ENCODE assay signal across 1 cellular context in genomic region chr10:109838592-109839244, GRCh38.
TF ChIP-seq lines count a peak whose summit lies in the region.

No MANE protein-coding gene starts in this region.

TF ChIP-seq in SK-N-SH, 30 proteins besides CTCF, POLR2A, EP300 and RAD21:
- TF ChIP-seq, protein P1, sequence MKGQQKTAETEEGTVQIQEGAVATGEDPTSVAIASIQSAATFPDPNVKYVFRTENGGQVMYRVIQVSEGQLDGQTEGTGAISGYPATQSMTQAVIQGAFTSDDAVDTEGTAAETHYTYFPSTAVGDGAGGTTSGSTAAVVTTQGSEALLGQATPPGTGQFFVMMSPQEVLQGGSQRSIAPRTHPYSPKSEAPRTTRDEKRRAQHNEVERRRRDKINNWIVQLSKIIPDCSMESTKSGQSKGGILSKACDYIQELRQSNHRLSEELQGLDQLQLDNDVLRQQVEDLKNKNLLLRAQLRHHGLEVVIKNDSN (IDR thresholded peaks at IDR 0.05; ENCODE audit: borderline replicate concordance, low read depth) = no peak
- TF ChIP-seq RCOR1 (IDR thresholded peaks at IDR 0.05; ENCODE audit: low read length) (no peak), FOSL2 (IDR thresholded peaks at IDR 0.05; ENCODE audit: borderline replicate concordance, low read depth) (no peak), CHD2 (IDR thresholded peaks at IDR 0.05; ENCODE audit: low read length, partially characterized antibody) (no peak), MXI1 (IDR thresholded peaks at IDR 0.05; ENCODE audit: low read depth, low read length) (no peak), TCF12 (IDR thresholded peaks at IDR 0.05) (no peak), YY1 (IDR thresholded peaks at IDR 0.05; ENCODE audit: low read depth) (no peak), JUND (IDR thresholded peaks at IDR 0.05) (no peak), TEAD4 (IDR thresholded peaks at IDR 0.05; ENCODE audit: borderline replicate concordance, insufficient read depth) (no peak), GABPA (IDR thresholded peaks at IDR 0.05; ENCODE audit: low read depth) (no peak), ELF1 (IDR thresholded peaks at IDR 0.05) (no peak), FOXM1 (IDR thresholded peaks at IDR 0.05; ENCODE audit: low read depth) (no peak), MEF2A (IDR thresholded peaks at IDR 0.05; ENCODE audit: borderline replicate concordance, low read depth) (no peak), SIN3A (IDR thresholded peaks at IDR 0.05; ENCODE audit: borderline replicate concordance, low read depth, low read length) (no peak), TAF1 (IDR thresholded peaks at IDR 0.05; ENCODE audit: borderline replicate concordance, low read depth, low read length) (no peak)
- TF ChIP-seq, protein P2, sequence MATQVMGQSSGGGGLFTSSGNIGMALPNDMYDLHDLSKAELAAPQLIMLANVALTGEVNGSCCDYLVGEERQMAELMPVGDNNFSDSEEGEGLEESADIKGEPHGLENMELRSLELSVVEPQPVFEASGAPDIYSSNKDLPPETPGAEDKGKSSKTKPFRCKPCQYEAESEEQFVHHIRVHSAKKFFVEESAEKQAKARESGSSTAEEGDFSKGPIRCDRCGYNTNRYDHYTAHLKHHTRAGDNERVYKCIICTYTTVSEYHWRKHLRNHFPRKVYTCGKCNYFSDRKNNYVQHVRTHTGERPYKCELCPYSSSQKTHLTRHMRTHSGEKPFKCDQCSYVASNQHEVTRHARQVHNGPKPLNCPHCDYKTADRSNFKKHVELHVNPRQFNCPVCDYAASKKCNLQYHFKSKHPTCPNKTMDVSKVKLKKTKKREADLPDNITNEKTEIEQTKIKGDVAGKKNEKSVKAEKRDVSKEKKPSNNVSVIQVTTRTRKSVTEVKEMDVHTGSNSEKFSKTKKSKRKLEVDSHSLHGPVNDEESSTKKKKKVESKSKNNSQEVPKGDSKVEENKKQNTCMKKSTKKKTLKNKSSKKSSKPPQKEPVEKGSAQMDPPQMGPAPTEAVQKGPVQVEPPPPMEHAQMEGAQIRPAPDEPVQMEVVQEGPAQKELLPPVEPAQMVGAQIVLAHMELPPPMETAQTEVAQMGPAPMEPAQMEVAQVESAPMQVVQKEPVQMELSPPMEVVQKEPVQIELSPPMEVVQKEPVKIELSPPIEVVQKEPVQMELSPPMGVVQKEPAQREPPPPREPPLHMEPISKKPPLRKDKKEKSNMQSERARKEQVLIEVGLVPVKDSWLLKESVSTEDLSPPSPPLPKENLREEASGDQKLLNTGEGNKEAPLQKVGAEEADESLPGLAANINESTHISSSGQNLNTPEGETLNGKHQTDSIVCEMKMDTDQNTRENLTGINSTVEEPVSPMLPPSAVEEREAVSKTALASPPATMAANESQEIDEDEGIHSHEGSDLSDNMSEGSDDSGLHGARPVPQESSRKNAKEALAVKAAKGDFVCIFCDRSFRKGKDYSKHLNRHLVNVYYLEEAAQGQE (IDR thresholded peaks at IDR 0.05; ENCODE audit: low read depth, low read length) = no peak
TF ChIP-seq in SK-N-SH: peak in this region for 0.
